In genomic region chr2:39730685-39731302, GRCh38 we compare ENCODE assay signal across 8 cellular contexts. TPM values are rescaled to one million over a fixed set of nuclear protein-coding genes. Genes with fewer than 3 reads are reported as not detected.
DNase-seq lines count a peak whose midpoint lies in the region; ATAC-seq and TF ChIP-seq lines count a peak whose summit lies in the region.

No MANE protein-coding gene starts in this region.

- H3K4me1 ChIP-seq in transverse colon: no peaks in the 10 kb centered on the region

- peaks cover 37% of the 10 kb centered on the region for H3K36me3 Mint-ChIP-seq in mesothelial cell of epicardium

- DNase-seq in ACHN: peak; percentile 55
- DNase-seq in GM12865 (ENCODE audit: low read depth): peak; percentile 51
- DNase-seq in RPMI7951 (ENCODE audit: low read depth): peak; percentile 44
- peak; percentile 23 for DNase-seq in glomerular visceral epithelial cell (ENCODE audit: extremely low spot score)
- no peak for DNase-seq in transverse colon
- no peak for DNase-seq in activated gamma-delta T cell treated with Interleukin-2 at 50 U/mL for 16 hours
- DNase-seq in mesothelial cell of epicardium (ENCODE audit: low spot score in 2 of 2, unreplicated experiment in 2 of 2): no peak

- H3K36me3 ChIP-seq in transverse colon: peaks cover 0 to 5% (median 0%) of the 10 kb centered on the region in 4 donors

- peak; percentile 49 for ATAC-seq in HG03175 (IDR thresholded peaks at IDR 0.05; ENCODE audit: unreplicated experiment)

- H3K4me3 Mint-ChIP-seq in mesothelial cell of epicardium: no peak overlapping the region

- H3K9me3 Mint-ChIP-seq in mesothelial cell of epicardium: peaks cover 9% of the 10 kb centered on the region

- no peak overlapping the region for H3K4me3 ChIP-seq in GM12865 (ENCODE audit: low read depth, low read length)
- no peak overlapping the region for H3K4me3 ChIP-seq in transverse colon

- no peak for TF ChIP-seq POLR2A in transverse colon (IDR thresholded peaks at IDR 0.05)

- no peaks in the 10 kb centered on the region for H3K27me3 ChIP-seq in transverse colon

- TF ChIP-seq EP300 in transverse colon (IDR thresholded peaks at IDR 0.05; ENCODE audit: low read depth): no peak

- H3K4me1 Mint-ChIP-seq in mesothelial cell of epicardium: peaks cover 30% of the 10 kb centered on the region

- H3K9me3 ChIP-seq in transverse colon: no peaks in the 10 kb centered on the region

- TF ChIP-seq CTCF in GM12865 (IDR thresholded peaks at IDR 0.05; ENCODE audit: insufficient read depth, low read depth, low read length, missing control alignments): peak; percentile 58
- peak in 4 of 5 experiments; percentile 21 to 40 (median 28) for TF ChIP-seq CTCF in transverse colon (IDR thresholded peaks at IDR 0.05)
- TF ChIP-seq CTCF in mesothelial cell of epicardium (IDR thresholded peaks at IDR 0.05; ENCODE audit: unreplicated experiment): no peak

- intact Hi-C loops in transverse colon (cut with DNase I; ENCODE audit: low total_unique reads): no loop called here

- WGBS in transverse colon (ENCODE audit: low coverage in 1 of 2), 2 donors: 80 to 85% methylated on average over 2 of the region's 2 CpGs

- in situ Hi-C loops in ACHN (cut with HindIII; ENCODE audit: low pct_ligation_motif_present, low pct_unique_long_range_greater_than_20kb, low sequenced_read_pairs): no loop called here
- in situ Hi-C loops in transverse colon (cut with MboI; ENCODE audit: low pct_ligation_motif_present in 1 of 4, low pct_unique_long_range_greater_than_20kb in 1 of 4, low sequenced_read_pairs in 3 of 4): no loop called here

- H3K27me3 Mint-ChIP-seq in mesothelial cell of epicardium (ENCODE audit: low read depth): no peaks in the 10 kb centered on the region

- no peak overlapping the region for H3K27ac Mint-ChIP-seq in mesothelial cell of epicardium

- no peak overlapping the region for H3K27ac ChIP-seq in transverse colon

RNA-seq across cellular contexts. Expression of gene THUMPD2, which starts 48.3 kb away (rescaled TPM):
- total RNA-seq in RPMI7951 (2014; rRNA removed; shearing (Covaris generic)): 6.5 and 7.2 TPM in 2 replicates
- 10 to 100 TPM in 2 of 4 donors, 1 to 10 TPM in 2; 5.2 to 21.1 (median 9.7) TPM for total RNA-seq in transverse colon
- 13.8 to 17.7 TPM (median 17.3 TPM) in 3 replicates for total RNA-seq in mesothelial cell of epicardium

Comparison
In these comparisons a context has a peak if more than half of its experiments do, and no peak if none do; other contexts are left out.
1. DNase-seq: peak in ACHN (single experiment), GM12865 (single experiment), RPMI7951 (single experiment) and glomerular visceral epithelial cell (single experiment); none in transverse colon (single experiment), activated gamma-delta T cell treated with Interleukin-2 at 50 U/mL for 16 hours (single experiment) and mesothelial cell of epicardium (0 of 2).